10 cellular contexts compared by ENCODE assay signal in the genomic region with DNA sequence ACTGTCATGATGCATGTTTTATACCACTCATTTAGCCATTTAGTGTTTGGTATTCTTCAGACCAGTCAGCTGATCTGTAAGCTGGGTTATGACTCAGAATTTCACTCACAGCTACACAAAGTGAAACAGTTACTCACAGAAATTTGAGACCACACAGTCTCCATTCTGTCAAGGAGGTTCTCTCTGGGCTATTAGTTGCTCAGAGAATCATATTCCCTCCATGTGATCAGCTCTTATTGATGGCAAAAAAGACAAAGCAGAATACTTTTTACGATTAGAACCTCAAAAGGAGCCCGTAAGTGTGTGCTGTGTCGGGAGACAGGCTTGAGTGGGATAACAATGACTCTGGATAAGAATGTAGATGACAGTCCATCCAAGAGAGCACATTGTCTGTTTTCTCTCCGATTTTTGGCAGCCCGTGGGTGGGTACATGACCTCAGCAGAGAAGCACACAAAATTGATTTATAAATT.
A peak's percentile ranks its signal among the peaks of the same experiment; 100 is the strongest.
DNase-seq lines count a peak whose midpoint lies in the region; ATAC-seq and TF ChIP-seq lines count a peak whose summit lies in the region.
"Had no signal": no experiment of that assay in that cellular context is flagged by ENCODE, and none has a peak within 500 bp of the region (broad histone marks: within the 10 kb centered on the region; RNA-seq: fewer than 3 reads in every experiment).

No MANE protein-coding gene starts in this region.

- no peak for TF ChIP-seq CTCF in fibroblast of villous mesenchyme (IDR thresholded peaks at IDR 0.05; ENCODE audit: insufficient read depth, low read depth, low read length)

- in situ Hi-C loops in KBM-7 (cut with MboI; ENCODE audit: low pct_unique_long_range_greater_than_20kb, low sequenced_read_pairs), result no loop called here

- DNase-seq in fibroblast of villous mesenchyme (ENCODE audit: low read depth) (peak; percentile 48), dedifferentiated amniotic fluid mesenchymal stem cell (ENCODE audit: extremely low spot score) (no peak), KBM-7 (no peak)
- no peak for DNase-seq in central memory CD4-positive, alpha-beta T cell
- no peak for DNase-seq in activated CD8-positive, alpha-beta memory T cell treated with anti-CD3 and anti-CD28 coated beads, Interleukin-2, amount 50 U/mL, for 48 hours
- DNase-seq: GF-D8, NCI-H446 had no signal

- no peak overlapping the region for H3K4me3 ChIP-seq in fibroblast of villous mesenchyme (ENCODE audit: low read depth, low read length)

- ATAC-seq in GM18499 (IDR thresholded peaks at IDR 0.05; ENCODE audit: insufficient read depth, unreplicated experiment) (peak; percentile 98), GM21723 (IDR thresholded peaks at IDR 0.05; ENCODE audit: unreplicated experiment) (peak; percentile 99), HG03521 (IDR thresholded peaks at IDR 0.05; ENCODE audit: unreplicated experiment) (peak; percentile 82)
